In genomic region chr3:128878011-128878457, GRCh38 we compare ENCODE assay signal across 8 cellular contexts. TPM values are rescaled to one million over a fixed set of nuclear protein-coding genes. Genes with fewer than 3 reads are reported as not detected.
DNase-seq lines count a peak whose midpoint lies in the region; ATAC-seq, FAIRE-seq and TF ChIP-seq lines count a peak whose summit lies in the region.

No MANE protein-coding gene starts in this region.

- H3K4me1 Mint-ChIP-seq in activated CD4-positive, alpha-beta T cell treated with anti-CD3 and anti-CD28 coated beads, Interleukin-2, amount 10 ng/mL, durations not matched to agents 24 days and 14 days = peaks cover 50% of the 10 kb centered on the region
- H3K4me1 Mint-ChIP-seq in activated naive CD8-positive, alpha-beta T cell treated with anti-CD3 and anti-CD28 coated beads for 36 hours = peaks cover 43% of the 10 kb centered on the region

- intact Hi-C loops in activated CD4-positive, alpha-beta T cell treated with anti-CD3 and anti-CD28 coated beads, Interleukin-2, amount 10 ng/mL, durations not matched to agents 24 days and 14 days (cut with micrococcal nuclease) = loop anchor here (2.0 to 10.0 kb wide), 5 partner anchors 31 to 397 kb away; partner anchors contain the start of genes CNBP, COPG1 and HMCES
- intact Hi-C loops in kidney (cut with DNase I) = no loop called here

- peak overlapping the region; percentile 89 for H3K4me3 ChIP-seq in kidney (ENCODE audit: low read length in 2 of 2)
- peak overlapping the region; percentile 70 for H3K4me3 ChIP-seq in suprapubic skin

- FAIRE-seq in kidney (lab: Jason Lieb, UNC) = no peak
- FAIRE-seq in HTR-8/SVneo (lab: Jason Lieb, UNC) = no peak

- 68% methylated on average over 7 of the region's 7 CpGs for WGBS in suprapubic skin

- peaks cover 10 to 18% of the 10 kb centered on the region in 2 donors for H3K4me1 ChIP-seq in kidney (ENCODE audit: control insufficient read depth in 1 of 2, insufficient read depth in 1 of 2, low read depth in 1 of 2, low read length in 2 of 2)
- peaks cover 55% of the 10 kb centered on the region for H3K4me1 ChIP-seq in suprapubic skin

- H3K27ac ChIP-seq in kidney (ENCODE audit: low read depth in 2 of 2, low read length in 2 of 2) (peak overlapping the region; percentile 90 to 91), suprapubic skin (peak overlapping the region; percentile 95)

- peak overlapping the region; percentile 88 for H3K4me3 Mint-ChIP-seq in activated CD4-positive, alpha-beta T cell treated with anti-CD3 and anti-CD28 coated beads, Interleukin-2, amount 10 ng/mL, durations not matched to agents 24 days and 14 days
- H3K4me3 Mint-ChIP-seq in activated naive CD8-positive, alpha-beta T cell treated with anti-CD3 and anti-CD28 coated beads for 36 hours = peak overlapping the region; percentile 94

- TF ChIP-seq CTCF in kidney (IDR thresholded peaks at IDR 0.05; ENCODE audit: borderline replicate concordance, extremely low read depth, insufficient read depth) (no peak), suprapubic skin (IDR thresholded peaks at IDR 0.05) (no peak)

- no peaks in the 10 kb centered on the region for H3K27me3 ChIP-seq in suprapubic skin

- ATAC-seq in HG02852 (IDR thresholded peaks at IDR 0.05; ENCODE audit: unreplicated experiment) = no peak

- H3K9me3 ChIP-seq in kidney (ENCODE audit: control insufficient read depth in 1 of 2, low read length in 2 of 2) (no peaks in the 10 kb centered on the region), suprapubic skin (no peaks in the 10 kb centered on the region)

- peak overlapping the region in 1 of 2 donors; percentile 96 for H3K9ac ChIP-seq in kidney (ENCODE audit: low read length in 2 of 2)

- no peak for DNase-seq in activated CD4-positive, alpha-beta T cell treated with anti-CD3 and anti-CD28 coated beads, Interleukin-2, amount 10 ng/mL, durations not matched to agents 24 days and 14 days
- no peak for DNase-seq in activated CD4-positive, alpha-beta T cell treated with anti-CD3 and anti-CD28 coated beads for 1 hour
- no peak for DNase-seq in activated naive CD8-positive, alpha-beta T cell treated with anti-CD3 and anti-CD28 coated beads for 36 hours
- DNase-seq in kidney = no peak
- DNase-seq in suprapubic skin (ENCODE audit: low spot score in 2 of 2) = no peak
- no peak for DNase-seq in HTR-8/SVneo (ENCODE audit: insufficient read length, low spot score)
- no peak for DNase-seq in COR-L47 (lab: John Stamatoyannopoulos, UW)

- no peak for TF ChIP-seq EP300 in suprapubic skin (IDR thresholded peaks at IDR 0.05)

- H3K36me3 Mint-ChIP-seq in activated CD4-positive, alpha-beta T cell treated with anti-CD3 and anti-CD28 coated beads, Interleukin-2, amount 10 ng/mL, durations not matched to agents 24 days and 14 days (ENCODE audit: low read depth) = peaks cover 26% of the 10 kb centered on the region
- H3K36me3 Mint-ChIP-seq in activated naive CD8-positive, alpha-beta T cell treated with anti-CD3 and anti-CD28 coated beads for 36 hours = peaks cover 24% of the 10 kb centered on the region

- peak overlapping the region; percentile 17 for H3K27ac Mint-ChIP-seq in activated CD4-positive, alpha-beta T cell treated with anti-CD3 and anti-CD28 coated beads, Interleukin-2, amount 10 ng/mL, durations not matched to agents 24 days and 14 days
- peak overlapping the region; percentile 93 for H3K27ac Mint-ChIP-seq in activated naive CD8-positive, alpha-beta T cell treated with anti-CD3 and anti-CD28 coated beads for 36 hours

- peaks cover 3% of the 10 kb centered on the region for H3K27me3 Mint-ChIP-seq in activated CD4-positive, alpha-beta T cell treated with anti-CD3 and anti-CD28 coated beads, Interleukin-2, amount 10 ng/mL, durations not matched to agents 24 days and 14 days
- no peaks in the 10 kb centered on the region for H3K27me3 Mint-ChIP-seq in activated naive CD8-positive, alpha-beta T cell treated with anti-CD3 and anti-CD28 coated beads for 36 hours

- no peaks in the 10 kb centered on the region for H3K9me3 Mint-ChIP-seq in activated CD4-positive, alpha-beta T cell treated with anti-CD3 and anti-CD28 coated beads, Interleukin-2, amount 10 ng/mL, durations not matched to agents 24 days and 14 days
- no peaks in the 10 kb centered on the region for H3K9me3 Mint-ChIP-seq in activated naive CD8-positive, alpha-beta T cell treated with anti-CD3 and anti-CD28 coated beads for 36 hours

- H3K36me3 ChIP-seq in kidney (ENCODE audit: control insufficient read depth in 1 of 2, insufficient read depth in 2 of 2, low read length in 2 of 2) = no peaks in the 10 kb centered on the region
- no peaks in the 10 kb centered on the region for H3K36me3 ChIP-seq in suprapubic skin

- TF ChIP-seq POLR2A in suprapubic skin (IDR thresholded peaks at IDR 0.05) = no peak

RNA-seq across cellular contexts. Expression of gene ACAD9, which starts 1.4 kb away (rescaled TPM):
- total RNA-seq in activated CD4-positive, alpha-beta T cell treated with anti-CD3 and anti-CD28 coated beads, Interleukin-2, amount 10 ng/mL, durations not matched to agents 24 days and 14 days = 68.5 and 69.2 TPM in 2 replicates
- total RNA-seq in activated naive CD8-positive, alpha-beta T cell treated with anti-CD3 and anti-CD28 coated beads for 36 hours = 10 to 100 TPM; 47.5 to 47.6 TPM
- total RNA-seq in kidney (50.2 TPM), suprapubic skin (100 to 1,000 TPM; 118 to 164 (median 138) TPM)
- 36.2 TPM for polyA plus RNA-seq in kidney (ENCODE audit: insufficient read depth, low read depth, low replicate concordance)
